In the genomic region with DNA sequence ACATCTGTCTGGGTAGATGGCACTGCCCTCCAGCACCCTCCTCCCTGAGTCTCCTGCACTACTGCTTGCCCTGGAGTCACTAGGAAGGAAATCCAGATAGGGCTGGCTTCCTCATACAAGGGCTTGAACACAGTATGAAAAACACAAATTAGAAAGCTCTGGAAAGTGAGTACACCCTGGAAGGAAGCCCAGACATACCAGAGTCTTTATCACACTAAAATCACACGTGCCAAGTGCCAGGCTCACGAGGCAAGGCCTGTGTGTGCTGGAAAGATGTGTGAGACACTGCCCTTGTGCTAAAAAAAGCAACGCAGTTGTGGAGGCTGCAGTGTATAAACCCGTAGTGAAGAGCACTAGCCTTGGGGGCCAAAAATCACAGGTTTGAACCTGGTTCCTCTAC, we compare ENCODE assay signal across 1 cellular context.
TF ChIP-seq lines count a peak whose summit lies in the region.

No MANE protein-coding gene starts in this region.

TF ChIP-seq in GM23338, 12 proteins besides CTCF, POLR2A, EP300 and RAD21:
- TF ChIP-seq, protein P1, sequence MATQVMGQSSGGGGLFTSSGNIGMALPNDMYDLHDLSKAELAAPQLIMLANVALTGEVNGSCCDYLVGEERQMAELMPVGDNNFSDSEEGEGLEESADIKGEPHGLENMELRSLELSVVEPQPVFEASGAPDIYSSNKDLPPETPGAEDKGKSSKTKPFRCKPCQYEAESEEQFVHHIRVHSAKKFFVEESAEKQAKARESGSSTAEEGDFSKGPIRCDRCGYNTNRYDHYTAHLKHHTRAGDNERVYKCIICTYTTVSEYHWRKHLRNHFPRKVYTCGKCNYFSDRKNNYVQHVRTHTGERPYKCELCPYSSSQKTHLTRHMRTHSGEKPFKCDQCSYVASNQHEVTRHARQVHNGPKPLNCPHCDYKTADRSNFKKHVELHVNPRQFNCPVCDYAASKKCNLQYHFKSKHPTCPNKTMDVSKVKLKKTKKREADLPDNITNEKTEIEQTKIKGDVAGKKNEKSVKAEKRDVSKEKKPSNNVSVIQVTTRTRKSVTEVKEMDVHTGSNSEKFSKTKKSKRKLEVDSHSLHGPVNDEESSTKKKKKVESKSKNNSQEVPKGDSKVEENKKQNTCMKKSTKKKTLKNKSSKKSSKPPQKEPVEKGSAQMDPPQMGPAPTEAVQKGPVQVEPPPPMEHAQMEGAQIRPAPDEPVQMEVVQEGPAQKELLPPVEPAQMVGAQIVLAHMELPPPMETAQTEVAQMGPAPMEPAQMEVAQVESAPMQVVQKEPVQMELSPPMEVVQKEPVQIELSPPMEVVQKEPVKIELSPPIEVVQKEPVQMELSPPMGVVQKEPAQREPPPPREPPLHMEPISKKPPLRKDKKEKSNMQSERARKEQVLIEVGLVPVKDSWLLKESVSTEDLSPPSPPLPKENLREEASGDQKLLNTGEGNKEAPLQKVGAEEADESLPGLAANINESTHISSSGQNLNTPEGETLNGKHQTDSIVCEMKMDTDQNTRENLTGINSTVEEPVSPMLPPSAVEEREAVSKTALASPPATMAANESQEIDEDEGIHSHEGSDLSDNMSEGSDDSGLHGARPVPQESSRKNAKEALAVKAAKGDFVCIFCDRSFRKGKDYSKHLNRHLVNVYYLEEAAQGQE (IDR thresholded peaks at IDR 0.05; ENCODE audit: unreplicated experiment), result no peak
- no peak for TF ChIP-seq EZH2phosphoT487 (IDR thresholded peaks at IDR 0.05; ENCODE audit: unreplicated experiment)
- no peak for TF ChIP-seq STAT1 (IDR thresholded peaks at IDR 0.05; ENCODE audit: unreplicated experiment)
- no peak for TF ChIP-seq JUNB (IDR thresholded peaks at IDR 0.05; ENCODE audit: unreplicated experiment)
- TF ChIP-seq ZNF114 (CRISPR knock-in tag; IDR thresholded peaks at IDR 0.05), result no peak
- no peak for TF ChIP-seq CREB1 (CRISPR knock-in tag; IDR thresholded peaks at IDR 0.05; ENCODE audit: low read depth)
- no peak for TF ChIP-seq POLR2AphosphoS5 (IDR thresholded peaks at IDR 0.05; ENCODE audit: low read depth)
- TF ChIP-seq ZNF331 (CRISPR knock-in tag; IDR thresholded peaks at IDR 0.05; ENCODE audit: low read depth), result no peak
